In genomic region chr10:387949-388660, GRCh38 we compare ENCODE assay signal across 16 cellular contexts.
DNase-seq lines count a peak whose midpoint lies in the region; ATAC-seq and TF ChIP-seq lines count a peak whose summit lies in the region.
"Had no signal": no experiment of that assay in that cellular context is flagged by ENCODE, and none has a peak within 500 bp of the region (broad histone marks: within the 10 kb centered on the region; RNA-seq: fewer than 3 reads in every experiment).

No MANE protein-coding gene starts in this region.

- no peak for TF ChIP-seq EP300 in sigmoid colon (IDR thresholded peaks at IDR 0.05)

- WGBS in sigmoid colon, 2 donors: 40 to 66% methylated on average over 15 of the region's 15 CpGs

- TF ChIP-seq POLR2A in sigmoid colon (IDR thresholded peaks at IDR 0.05): peak; percentile 16 to 27

- intact Hi-C loops in left cardiac atrium (cut with DNase I) (no loop called here), sigmoid colon (cut with DNase I) (no loop called here)

- H3K27ac ChIP-seq in HL-60 (replicated peaks): no peak overlapping the region
- peak overlapping the region in 2 of 4 donors; percentile 5 to 39 for H3K27ac ChIP-seq in sigmoid colon
- H3K27ac ChIP-seq: KMS-11 had no signal

- peaks cover 14 to 78% (median 25%) of the 10 kb centered on the region in 4 donors for H3K36me3 ChIP-seq in sigmoid colon

- peaks cover 0 to 17% (median 2%) of the 10 kb centered on the region in 4 donors for H3K4me1 ChIP-seq in sigmoid colon

- TF ChIP-seq CTCF in HL-60 (IDR thresholded peaks at IDR 0.05; ENCODE audit: insufficient read depth, low read length) (no peak), sigmoid colon (IDR thresholded peaks at IDR 0.05) (no peak)

- ATAC-seq in left cardiac atrium: peak; percentile 53 to 54
- ATAC-seq: activated CD4-positive, alpha-beta T cell treated with anti-CD3 and anti-CD28 coated beads for 36 hours; HCT116 had no signal

- peak; percentile 16 to 61 for DNase-seq in HL-60 (ENCODE audit: low read depth in 1 of 2, low spot score in 1 of 2)
- peak; percentile 37 for DNase-seq in SKM-1 treated with dmso at 0.1 percent for 144 hours (lab: John Stamatoyannopoulos, UW; ENCODE audit: unreplicated experiment)
- no peak for DNase-seq in left cardiac atrium
- peak; percentile 75 for DNase-seq in sigmoid colon
- DNase-seq in NCI-H2196 (lab: John Stamatoyannopoulos, UW; ENCODE audit: unreplicated experiment): no peak
- DNase-seq in NCI-H510A treated with DMSO at 0.1 percent for 48 hours (lab: John Stamatoyannopoulos, UW): no peak
- no peak for DNase-seq in NCI-H2196 treated with DMSO at 0.1 percent for 48 hours (lab: John Stamatoyannopoulos, UW; ENCODE audit: unreplicated experiment)
- DNase-seq: activated CD4-positive, alpha-beta T cell treated with anti-CD3 and anti-CD28 coated beads for 36 hours; CD4-positive, alpha-beta memory T cell; dermis blood vessel endothelial cell; NCI-H187 treated with DMSO at 0.1 percent for 48 hours; NCI-H69; RPMI8226; T-helper 2 cell had no signal

- H3K4me3 ChIP-seq in HL-60 (replicated peaks; ENCODE audit: insufficient read depth, low read length) (no peak overlapping the region), sigmoid colon (no peak overlapping the region)

- no peaks in the 10 kb centered on the region for H3K9me3 ChIP-seq in sigmoid colon

- no peaks in the 10 kb centered on the region for H3K27me3 ChIP-seq in HL-60 (ENCODE audit: insufficient read depth, poor library complexity, severe bottlenecking)
- no peaks in the 10 kb centered on the region for H3K27me3 ChIP-seq in sigmoid colon

Comparison
In these comparisons a context has a peak if more than half of its experiments do, and no peak if none do; other contexts are left out.
1. DNase-seq: peak in HL-60 (2 of 2), SKM-1 treated with dmso at 0.1 percent for 144 hours (single experiment) and sigmoid colon (single experiment); none in left cardiac atrium (single experiment), NCI-H2196 (single experiment), NCI-H510A treated with DMSO at 0.1 percent for 48 hours (single experiment) and NCI-H2196 treated with DMSO at 0.1 percent for 48 hours (single experiment).